ENCODE assay signal across 15 cellular contexts in genomic region chr6:43032326-43032725, GRCh38. TPM values are rescaled to one million over a fixed set of nuclear protein-coding genes. Genes with fewer than 3 reads are reported as not detected.
DNase-seq lines count a peak whose midpoint lies in the region; ATAC-seq and TF ChIP-seq lines count a peak whose summit lies in the region.
"Had no signal": no experiment of that assay in that cellular context is flagged by ENCODE, and none has a peak within 500 bp of the region (broad histone marks: within the 10 kb centered on the region; RNA-seq: fewer than 3 reads in every experiment).

No MANE protein-coding gene starts in this region.

- H3K4me1 Mint-ChIP-seq in effector memory CD8-positive, alpha-beta T cell (ENCODE audit: low read depth in 2 of 2), result peaks cover 0 to 7% of the 10 kb centered on the region in 2 donors
- peaks cover 3% of the 10 kb centered on the region for H3K4me1 Mint-ChIP-seq in activated CD4-positive, alpha-beta T cell treated with anti-CD3 and anti-CD28 coated beads for 36 hours
- H3K4me1 Mint-ChIP-seq in CD8-positive, alpha-beta memory T cell, result peaks cover 0 to 6% (median 1%) of the 10 kb centered on the region in 3 donors

- no peak overlapping the region for H3K4me3 ChIP-seq in HEK293 (ENCODE audit: low read depth, low read length)
- no peak overlapping the region for H3K4me3 ChIP-seq in CD8-positive, alpha-beta memory T cell (ENCODE audit: low read length)
- H3K4me3 ChIP-seq: HAP-1 had no signal

- CTCF ChIA-PET in HEK293 (lab: Yijun Ruan, JAX), result interaction anchor here (0.6 to 1.2 kb wide), 2 partner anchors 44 to 128 kb away, joined by 4 read pairs; partner anchors contain the start of gene PTK7
- CTCF ChIA-PET in activated CD4-positive, alpha-beta T cell treated with anti-CD3 and anti-CD28 coated beads for 36 hours (lab: Charles Lee), result no interaction called here
- CTCF ChIA-PET in CD8-positive, alpha-beta memory T cell (lab: Charles Lee), result interaction anchor here (1.1 to 1.3 kb wide), 2 partner anchors 12 to 15 kb away, joined by 3 read pairs; no protein-coding TSS in a partner anchor

- H3K9me3 ChIP-seq in HEK293 (ENCODE audit: control insufficient read depth, insufficient read depth, low read depth, low read length), result no peaks in the 10 kb centered on the region
- H3K9me3 ChIP-seq in CD8-positive, alpha-beta memory T cell (ENCODE audit: low read length), result no peaks in the 10 kb centered on the region
- H3K9me3 ChIP-seq: Caco-2, HAP-1 had no signal

- H3K4me3 Mint-ChIP-seq in effector memory CD8-positive, alpha-beta T cell, result no peak overlapping the region
- H3K4me3 Mint-ChIP-seq in activated CD4-positive, alpha-beta T cell treated with anti-CD3 and anti-CD28 coated beads for 36 hours, result no peak overlapping the region
- H3K4me3 Mint-ChIP-seq in CD8-positive, alpha-beta memory T cell, result no peak overlapping the region
- H3K4me3 Mint-ChIP-seq: CD4-positive, alpha-beta memory T cell had no signal

- no peaks in the 10 kb centered on the region for H3K27me3 ChIP-seq in CD8-positive, alpha-beta memory T cell (ENCODE audit: insufficient read depth, low read length, poor library complexity, severe bottlenecking)

- H3K27ac Mint-ChIP-seq in effector memory CD8-positive, alpha-beta T cell, result peak overlapping the region; percentile 85 to 89
- no peak overlapping the region for H3K27ac Mint-ChIP-seq in activated CD4-positive, alpha-beta T cell treated with anti-CD3 and anti-CD28 coated beads for 36 hours
- no peak overlapping the region for H3K27ac Mint-ChIP-seq in CD8-positive, alpha-beta memory T cell

- H3K27me3 Mint-ChIP-seq in effector memory CD8-positive, alpha-beta T cell, result no peaks in the 10 kb centered on the region
- H3K27me3 Mint-ChIP-seq in activated CD4-positive, alpha-beta T cell treated with anti-CD3 and anti-CD28 coated beads for 36 hours, result no peaks in the 10 kb centered on the region
- no peaks in the 10 kb centered on the region for H3K27me3 Mint-ChIP-seq in CD8-positive, alpha-beta memory T cell
- H3K27me3 Mint-ChIP-seq: CD4-positive, alpha-beta memory T cell had no signal

- POLR2A ChIA-PET in HEK293 (lab: Yijun Ruan, JAX), result interaction anchor here (0.6 to 5.0 kb wide), 8 partner anchors 12 to 150 kb away, joined by 4 to 22 read pairs (median 8); partner anchors contain the start of genes CUL7, KLC4, KLHDC3 and MRPL2
- POLR2A ChIA-PET in activated CD4-positive, alpha-beta T cell treated with anti-CD3 and anti-CD28 coated beads for 36 hours (lab: Charles Lee), result interaction anchor here (0.7 kb wide), 1 partner anchor 11 kb away, joined by 3 read pairs; no protein-coding TSS in a partner anchor
- POLR2A ChIA-PET in CD8-positive, alpha-beta memory T cell (lab: Charles Lee), result no interaction called here

- no peak for ATAC-seq in effector memory CD8-positive, alpha-beta T cell (replicated peaks)
- ATAC-seq in activated CD4-positive, alpha-beta T cell treated with anti-CD3 and anti-CD28 coated beads for 36 hours, result no peak

- 0 out of 2 replicates have a peak overlapping the region, but pooled peaks have one; percentile 12 for H3K27ac ChIP-seq in 22Rv1
- H3K27ac ChIP-seq in HEK293 (ENCODE audit: extremely low read depth, low read depth, low read length), result no peak overlapping the region
- no peak overlapping the region for H3K27ac ChIP-seq in CD8-positive, alpha-beta memory T cell (ENCODE audit: low read depth, low read length)

- no peaks in the 10 kb centered on the region for H3K4me1 ChIP-seq in HEK293 (ENCODE audit: control insufficient read depth, insufficient read depth, low read length)
- H3K4me1 ChIP-seq in CD8-positive, alpha-beta memory T cell (ENCODE audit: insufficient read depth, low read length), result no peaks in the 10 kb centered on the region
- H3K4me1 ChIP-seq: Caco-2, HAP-1 had no signal

- H3K36me3 ChIP-seq in HEK293 (ENCODE audit: control insufficient read depth in 2 of 2, insufficient read depth in 1 of 2, low read length in 2 of 2), result peaks cover 62 to 78% of the 10 kb centered on the region in 2 experiments
- H3K36me3 ChIP-seq in CD8-positive, alpha-beta memory T cell (ENCODE audit: insufficient read depth, low read length), result peaks cover 30% of the 10 kb centered on the region

- DNase-seq in NCI-H2171 treated with DMSO at 0.1 percent for 48 hours (lab: John Stamatoyannopoulos, UW) (peak; percentile 14), NCI-H2171 (lab: John Stamatoyannopoulos, UW) (no peak)
- no peak for DNase-seq in effector memory CD8-positive, alpha-beta T cell
- DNase-seq in activated CD4-positive, alpha-beta T cell treated with anti-CD3 and anti-CD28 coated beads for 36 hours, result no peak
- no peak for DNase-seq in CD8-positive, alpha-beta memory T cell
- DNase-seq: C1 segment of cervical spinal cord; Caco-2; CD4-positive, alpha-beta memory T cell; DMS153; DMS79 treated with DMSO at 0.1 percent for 48 hours; GF-D8; GOT3 had no signal

- no peak for TF ChIP-seq CTCF in 22Rv1 (IDR thresholded peaks at IDR 0.05)
- TF ChIP-seq CTCF in HEK293 (tag by site-specific recombination; IDR thresholded peaks at IDR 0.05), result no peak

- no peaks in the 10 kb centered on the region for H3K9me3 Mint-ChIP-seq in effector memory CD8-positive, alpha-beta T cell
- H3K9me3 Mint-ChIP-seq in activated CD4-positive, alpha-beta T cell treated with anti-CD3 and anti-CD28 coated beads for 36 hours (ENCODE audit: low read depth), result no peaks in the 10 kb centered on the region
- no peaks in the 10 kb centered on the region for H3K9me3 Mint-ChIP-seq in CD8-positive, alpha-beta memory T cell

- intact Hi-C loops in activated CD4-positive, alpha-beta T cell treated with anti-CD3 and anti-CD28 coated beads for 36 hours (cut with DNase I, micrococcal nuclease), result no loop called here

- peaks cover 55% of the 10 kb centered on the region for H3K36me3 Mint-ChIP-seq in effector memory CD8-positive, alpha-beta T cell (ENCODE audit: insufficient read depth)
- peaks cover 42% of the 10 kb centered on the region for H3K36me3 Mint-ChIP-seq in activated CD4-positive, alpha-beta T cell treated with anti-CD3 and anti-CD28 coated beads for 36 hours (ENCODE audit: low read depth)
- H3K36me3 Mint-ChIP-seq in CD8-positive, alpha-beta memory T cell, result peaks cover 4 to 72% (median 9%) of the 10 kb centered on the region in 3 donors

TF ChIP-seq in HEK293, 187 proteins besides CTCF, POLR2A, EP300 and RAD21:
- TF ChIP-seq ZXDB (tag by site-specific recombination; IDR thresholded peaks at IDR 0.05) (no peak), ZNF621 (tag by site-specific recombination; IDR thresholded peaks at IDR 0.05) (no peak), SCRT1 (tag by site-specific recombination; IDR thresholded peaks at IDR 0.05; ENCODE audit: borderline replicate concordance) (no peak), TRIM28 (IDR thresholded peaks at IDR 0.05; ENCODE audit: borderline replicate concordance, low read length) (no peak), OVOL3 (tag by site-specific recombination; IDR thresholded peaks at IDR 0.05) (no peak), ZNF514 (tag by site-specific recombination; IDR thresholded peaks at IDR 0.05) (no peak), ZNF10 (tag by site-specific recombination; IDR thresholded peaks at IDR 0.05) (no peak), ZNF416 (tag by site-specific recombination; IDR thresholded peaks at IDR 0.05) (no peak), ZNF362 (tag by site-specific recombination; IDR thresholded peaks at IDR 0.05) (peak; percentile 57), ZEB2 (tag by site-specific recombination; IDR thresholded peaks at IDR 0.05) (peak; percentile 62), ZNF169 (tag by site-specific recombination; IDR thresholded peaks at IDR 0.05) (no peak), ZNF600 (tag by site-specific recombination; IDR thresholded peaks at IDR 0.05) (no peak), ZNF311 (tag by site-specific recombination; IDR thresholded peaks at IDR 0.05; ENCODE audit: borderline replicate concordance) (no peak)

RNA-seq across cellular contexts. Expression of gene RRP36, which starts 10.9 kb away (rescaled TPM):
- total RNA-seq in activated CD4-positive, alpha-beta T cell treated with anti-CD3 and anti-CD28 coated beads for 36 hours, result 10 to 100 TPM; 45.8 to 48.1 TPM
- 100 to 1,000 TPM; 114 to 120 TPM for total RNA-seq in CD8-positive, alpha-beta memory T cell
- 86.2 TPM for polyA plus RNA-seq in CD8-positive, alpha-beta memory T cell

RNA-seq across cellular contexts. Expression of gene KLHDC3, which starts 18.3 kb away (rescaled TPM):
- total RNA-seq in activated CD4-positive, alpha-beta T cell treated with anti-CD3 and anti-CD28 coated beads for 36 hours, result 10 to 100 TPM; 58.3 to 65.2 TPM
- total RNA-seq in CD8-positive, alpha-beta memory T cell, result 10 to 100 TPM; 73.5 to 74.1 TPM
- 90.7 TPM for polyA plus RNA-seq in CD8-positive, alpha-beta memory T cell

RNA-seq across cellular contexts. Expression of gene MEA1, which starts 18.6 kb away (rescaled TPM):
- total RNA-seq in activated CD4-positive, alpha-beta T cell treated with anti-CD3 and anti-CD28 coated beads for 36 hours, result 100 to 1,000 TPM in 1 of 2 experiments, 10 to 100 TPM in 1; 93.4 to 129 TPM
- total RNA-seq in CD8-positive, alpha-beta memory T cell, result 100 to 1,000 TPM; 102 to 108 TPM
- polyA plus RNA-seq in CD8-positive, alpha-beta memory T cell, result 84.8 TPM

RNA-seq across cellular contexts. Expression of gene CUL7, which starts 21.3 kb away (rescaled TPM):
- 10 to 100 TPM; 16.3 to 18.0 TPM for total RNA-seq in activated CD4-positive, alpha-beta T cell treated with anti-CD3 and anti-CD28 coated beads for 36 hours
- 10 to 100 TPM; 11.7 to 12.1 TPM for total RNA-seq in CD8-positive, alpha-beta memory T cell
- 2.1 TPM for polyA plus RNA-seq in CD8-positive, alpha-beta memory T cell

RNA-seq across cellular contexts. Expression of gene MRPL2, which starts 26.9 kb away (rescaled TPM):
- 100 to 1,000 TPM in 1 of 2 experiments, 10 to 100 TPM in 1; 93.9 to 110 TPM for total RNA-seq in activated CD4-positive, alpha-beta T cell treated with anti-CD3 and anti-CD28 coated beads for 36 hours
- 10 to 100 TPM; 89.6 to 91.6 TPM for total RNA-seq in CD8-positive, alpha-beta memory T cell
- 47.5 TPM for polyA plus RNA-seq in CD8-positive, alpha-beta memory T cell

Comparison
In these comparisons a context has a peak if more than half of its experiments do, and no peak if none do; other contexts are left out.
1. H3K27ac Mint-ChIP-seq: peak in effector memory CD8-positive, alpha-beta T cell (2 of 2); none in activated CD4-positive, alpha-beta T cell treated with anti-CD3 and anti-CD28 coated beads for 36 hours (single experiment) and CD8-positive, alpha-beta memory T cell (0 of 8).